Comparison of ENCODE assay signal across 8 cellular contexts in genomic region chr6:142146828-142147662, GRCh38. TPM values are rescaled to one million over a fixed set of nuclear protein-coding genes. Genes with fewer than 3 reads are reported as not detected.
DNase-seq lines count a peak whose midpoint lies in the region; ATAC-seq lines count a peak whose summit lies in the region.

Gene NMBR (minus strand): TSS chr6:142147122. CDS start chr6:142088658, 58,464 bp downstream.
Gene VTA1 (plus strand): TSS chr6:142147263. CDS start chr6:142147288, 25 bp downstream.

- H3K36me3 ChIP-seq in endocrine pancreas (ENCODE audit: control insufficient read depth, insufficient read depth, low read length): no peaks in the 10 kb centered on the region

- no peaks in the 10 kb centered on the region for H3K9me3 ChIP-seq in endocrine pancreas (ENCODE audit: control insufficient read depth, low read length)

- DNase-seq in Caki2 (ENCODE audit: low read depth): peak; percentile 93
- DNase-seq in HT1080 (ENCODE audit: low read depth): peak; percentile 97
- DNase-seq in NOMO-1 (lab: John Stamatoyannopoulos, UW; ENCODE audit: unreplicated experiment in 2 of 2): peak; percentile 97 to 98
- DNase-seq in activated CD8-positive, alpha-beta memory T cell treated with anti-CD3 and anti-CD28 coated beads, Interleukin-2, amount 10 ng/mL, durations not matched to agents 7 days and 5 days: peak; percentile 98
- DNase-seq in mesenteric fat pad (ENCODE audit: low spot score): peak; percentile 97
- DNase-seq in stimulated activated CD8-positive, alpha-beta memory T cell treated with anti-CD3 and anti-CD28 coated beads, Interleukin-15, amount 100 ng/mL, for 24 hours (ENCODE audit: low read depth): peak; percentile 85

- H3K9ac ChIP-seq in endocrine pancreas (ENCODE audit: control insufficient read depth, insufficient read depth, low read length): peak within 1 kb of the TSS; percentile 80

- H3K9me3 Mint-ChIP-seq in activated CD8-positive, alpha-beta memory T cell treated with anti-CD3 and anti-CD28 coated beads, Interleukin-2, amount 10 ng/mL, durations not matched to agents 7 days and 5 days (ENCODE audit: low read depth): no peaks in the 10 kb centered on the region

- H3K27me3 Mint-ChIP-seq in activated CD8-positive, alpha-beta memory T cell treated with anti-CD3 and anti-CD28 coated beads, Interleukin-2, amount 10 ng/mL, durations not matched to agents 7 days and 5 days: no peaks in the 10 kb centered on the region

- H3K27ac Mint-ChIP-seq in activated CD8-positive, alpha-beta memory T cell treated with anti-CD3 and anti-CD28 coated beads, Interleukin-2, amount 10 ng/mL, durations not matched to agents 7 days and 5 days: peak within 1 kb of the TSS; percentile 87

- peaks cover 14% of the 10 kb centered on the region for H3K36me3 Mint-ChIP-seq in activated CD8-positive, alpha-beta memory T cell treated with anti-CD3 and anti-CD28 coated beads, Interleukin-2, amount 10 ng/mL, durations not matched to agents 7 days and 5 days

- peak within 1 kb of the TSS; percentile 87 for H3K4me3 Mint-ChIP-seq in activated CD8-positive, alpha-beta memory T cell treated with anti-CD3 and anti-CD28 coated beads, Interleukin-2, amount 10 ng/mL, durations not matched to agents 7 days and 5 days

- CTCF ChIA-PET in activated CD8-positive, alpha-beta memory T cell treated with anti-CD3 and anti-CD28 coated beads, Interleukin-2, amount 10 ng/mL, durations not matched to agents 7 days and 5 days (lab: Charles Lee): interaction anchor here (1.2 to 3.3 kb wide), 6 partner anchors 9 to 327 kb away, joined by 3 to 31 read pairs (median 4); partner anchors contain the start of gene GJE1

- peaks cover 20% of the 10 kb centered on the region for H3K4me1 ChIP-seq in endocrine pancreas (ENCODE audit: control insufficient read depth, insufficient read depth, low read length)

- peak; percentile 99 for ATAC-seq in GM21360 (IDR thresholded peaks at IDR 0.05; ENCODE audit: unreplicated experiment)
- peak; percentile 98 for ATAC-seq in activated CD8-positive, alpha-beta memory T cell treated with anti-CD3 and anti-CD28 coated beads, Interleukin-2, amount 10 ng/mL, durations not matched to agents 7 days and 5 days

- H3K4me1 Mint-ChIP-seq in activated CD8-positive, alpha-beta memory T cell treated with anti-CD3 and anti-CD28 coated beads, Interleukin-2, amount 10 ng/mL, durations not matched to agents 7 days and 5 days: peaks cover 50% of the 10 kb centered on the region

- in situ Hi-C loops in Caki2 (cut with HindIII; ENCODE audit: low pct_unique_long_range_greater_than_20kb, low sequenced_read_pairs): no loop called here

- H3K4me3 ChIP-seq in endocrine pancreas (ENCODE audit: control insufficient read depth, insufficient read depth, low read length): peak within 1 kb of the TSS; percentile 97

- H3K27me3 ChIP-seq in endocrine pancreas (ENCODE audit: control insufficient read depth, insufficient read depth, low read length): no peaks in the 10 kb centered on the region

RNA-seq across cellular contexts. Expression of gene NMBR, which starts in this region (rescaled TPM):
- not detected in 2 replicates for total RNA-seq in Caki2 (2014; rRNA removed; shearing (Covaris generic); ENCODE audit: low replicate concordance)
- total RNA-seq in HT1080 (2014; rRNA removed; shearing (Covaris generic)): not detected in 2 replicates
- polyA plus RNA-seq in HT1080 (2015; cell fraction: cytosol; rRNA removed): 0.24 TPM in 1 of 2 replicates, not detected in the other
- not detected in 2 replicates for polyA plus RNA-seq in HT1080 (2015; cell fraction: nucleus; rRNA removed)
- total RNA-seq in activated CD8-positive, alpha-beta memory T cell treated with anti-CD3 and anti-CD28 coated beads, Interleukin-2, amount 10 ng/mL, durations not matched to agents 7 days and 5 days: not detected
- total RNA-seq in mesenteric fat pad: not detected

RNA-seq across cellular contexts. Expression of gene VTA1, which starts in this region (rescaled TPM):
- total RNA-seq in Caki2 (2014; rRNA removed; shearing (Covaris generic); ENCODE audit: low replicate concordance): 68.3 and 78.5 TPM in 2 replicates
- total RNA-seq in HT1080 (2014; rRNA removed; shearing (Covaris generic)): 66.1 and 83.5 TPM in 2 replicates
- 102 and 114 TPM in 2 replicates for polyA plus RNA-seq in HT1080 (2015; cell fraction: cytosol; rRNA removed)
- polyA plus RNA-seq in HT1080 (2015; cell fraction: nucleus; rRNA removed): 95.3 and 121 TPM in 2 replicates
- total RNA-seq in activated CD8-positive, alpha-beta memory T cell treated with anti-CD3 and anti-CD28 coated beads, Interleukin-2, amount 10 ng/mL, durations not matched to agents 7 days and 5 days: 10 to 100 TPM; 31.7 to 42.3 TPM
- 33.4 TPM for total RNA-seq in mesenteric fat pad

Comparison
In these comparisons a context has a peak if more than half of its experiments do, and no peak if none do; other contexts are left out.
1. Peak in every context shown above with its lines: DNase-seq, ATAC-seq and H3K4me3 ChIP-seq.